In genomic region chr15:68812596-68813548, GRCh38 we compare ENCODE assay signal across 11 cellular contexts. TPM values are rescaled to one million over a fixed set of nuclear protein-coding genes. Genes with fewer than 3 reads are reported as not detected.
DNase-seq lines count a peak whose midpoint lies in the region; ATAC-seq and TF ChIP-seq lines count a peak whose summit lies in the region.
"Had no signal": no experiment of that assay in that cellular context is flagged by ENCODE, and none has a peak within 500 bp of the region (broad histone marks: within the 10 kb centered on the region; RNA-seq: fewer than 3 reads in every experiment).

No MANE protein-coding gene starts in this region.

- no peak overlapping the region for H3K18ac ChIP-seq in IMR-90 (ENCODE audit: low read depth, low read length)

- no peak overlapping the region for H3K4ac ChIP-seq in IMR-90 (ENCODE audit: low read depth, low read length)

- H3K36me3 ChIP-seq in IMR-90 (ENCODE audit: control insufficient read depth, insufficient read depth, low read length), result 0 out of 2 replicates have a peak, but pooled peaks cover 1% of the 10 kb centered on the region
- peaks cover 0 to 11% (median 0%) of the 10 kb centered on the region in 3 experiments for H3K36me3 ChIP-seq in naive thymus-derived CD4-positive, alpha-beta T cell (ENCODE audit: control insufficient read depth in 2 of 3, insufficient read depth in 3 of 3, low read length in 3 of 3)

- H3K9ac ChIP-seq in IMR-90 (ENCODE audit: low read depth, low read length), result no peak overlapping the region

- dilution Hi-C loops in IMR-90 (cut with HindIII; ENCODE audit: low sequenced_read_pairs, unreplicated experiment), result no loop called here

- H3K4me3 ChIP-seq in IMR-90 (ENCODE audit: insufficient read depth, low read depth, low read length) (no peak overlapping the region), dorsolateral prefrontal cortex (no peak overlapping the region)
- H3K4me3 ChIP-seq in naive thymus-derived CD4-positive, alpha-beta T cell (ENCODE audit: low read length), result no peak overlapping the region

- peaks cover 19% of the 10 kb centered on the region for H3K4me1 ChIP-seq in IMR-90 (ENCODE audit: control insufficient read depth, insufficient read depth, low read length)
- H3K4me1 ChIP-seq in naive thymus-derived CD4-positive, alpha-beta T cell (ENCODE audit: control insufficient read depth in 2 of 2, insufficient read depth in 2 of 2, low read length in 2 of 2), result peaks cover 35 to 50% of the 10 kb centered on the region in 2 donors

- peaks cover 67 to 91% (median 85%) of the 10 kb centered on the region in 7 donors for H3K4me1 Mint-ChIP-seq in naive thymus-derived CD4-positive, alpha-beta T cell

- H3K14ac ChIP-seq in IMR-90 (replicated peaks; ENCODE audit: low read depth, low read length), result no peak overlapping the region

- H3K9me3 ChIP-seq in IMR-90 (ENCODE audit: control insufficient read depth, insufficient read depth, low read length), result no peaks in the 10 kb centered on the region
- H3K9me3 ChIP-seq in naive thymus-derived CD4-positive, alpha-beta T cell (ENCODE audit: control insufficient read depth in 2 of 3, low read length in 3 of 3), result no peaks in the 10 kb centered on the region

- peak overlapping the region; percentile 12 for H3K4me2 ChIP-seq in IMR-90 (ENCODE audit: low read depth, low read length)

- H4K20me1 ChIP-seq in IMR-90 (ENCODE audit: insufficient read depth, low read length), result peaks cover 83% of the 10 kb centered on the region

- H3K23ac ChIP-seq in IMR-90 (ENCODE audit: low read depth, low read length), result no peak overlapping the region

- TF ChIP-seq POLR2A in IMR-90 (IDR thresholded peaks at IDR 0.05; ENCODE audit: low read depth, low read length), result no peak

- peaks cover 39% of the 10 kb centered on the region for H3K9me1 ChIP-seq in IMR-90 (ENCODE audit: insufficient read depth, low read length)

- no peak overlapping the region for H2AK9ac ChIP-seq in IMR-90 (replicated peaks; ENCODE audit: low read depth, low read length, poor library complexity)

- H3K79me1 ChIP-seq in IMR-90 (ENCODE audit: low read depth in 1 of 2, low read length in 2 of 2), result peaks cover 59 to 87% of the 10 kb centered on the region in 2 experiments

- DNase-seq in AG08395 (ENCODE audit: low spot score) (peak; percentile 55), IMR-90 (no peak), dorsolateral prefrontal cortex (no peak), GOT3 (lab: John Stamatoyannopoulos, UW) (no peak), kidney tubule cell (ENCODE audit: low spot score) (no peak), NCI-H1092 treated with DMSO at 0.1 percent for 48 hours (lab: John Stamatoyannopoulos, UW) (no peak)
- DNase-seq in naive thymus-derived CD4-positive, alpha-beta T cell, result no peak
- DNase-seq: activated CD4-positive, alpha-beta T cell treated with anti-CD3 and anti-CD28 coated beads, Interleukin-2, amount 50 U/mL, for 48 hours; KG1; NK-92 treated with Interleukin-12 subunit alpha and Interleukin-12 subunit beta, amount 100 ng/mL, for 24 hours had no signal

- H4K5ac ChIP-seq in IMR-90 (ENCODE audit: low read depth, low read length), result no peak overlapping the region

- H3K27ac ChIP-seq in IMR-90 (ENCODE audit: insufficient read depth, low read length), result peak overlapping the region; percentile 23; the same call in 1 of the 2 replicates
- peak overlapping the region in 51 of 59 donors; percentile 0 to 98 (median 48) for H3K27ac ChIP-seq in dorsolateral prefrontal cortex
- H3K27ac ChIP-seq in naive thymus-derived CD4-positive, alpha-beta T cell (ENCODE audit: low read depth, low read length), result no peak overlapping the region

- no peak overlapping the region for H2BK5ac ChIP-seq in IMR-90 (ENCODE audit: low read depth, low read length, poor library complexity, severe bottlenecking)

- CTCF ChIA-PET in IMR-90 (lab: Yijun Ruan, JAX), result no interaction called here
- CTCF ChIA-PET in naive thymus-derived CD4-positive, alpha-beta T cell (lab: Charles Lee), result interaction anchor here (0.6 kb wide), 1 partner anchor 518 kb away, joined by 6 read pairs; no protein-coding TSS in a partner anchor

- H2BK15ac ChIP-seq in IMR-90 (ENCODE audit: low read depth, low read length), result no peak overlapping the region

- H4K91ac ChIP-seq in IMR-90 (ENCODE audit: insufficient read depth, low read depth, low read length), result no peak overlapping the region

- H2BK120ac ChIP-seq in IMR-90 (ENCODE audit: low read depth, low read length), result no peak overlapping the region

- peaks cover 0 to 25% (median 8%) of the 10 kb centered on the region in 5 donors for H3K36me3 Mint-ChIP-seq in naive thymus-derived CD4-positive, alpha-beta T cell

- ATAC-seq in IMR-90 (ENCODE audit: low read depth) (peak; percentile 52), HG03439 (IDR thresholded peaks at IDR 0.05; ENCODE audit: unreplicated experiment) (no peak)
- ATAC-seq in naive thymus-derived CD4-positive, alpha-beta T cell, result no peak

- TF ChIP-seq RAD21 in IMR-90 (IDR thresholded peaks at IDR 0.05; ENCODE audit: low read length), result no peak

- H4K8ac ChIP-seq in IMR-90 (ENCODE audit: low read depth in 2 of 2, low read length in 2 of 2), result no peak overlapping the region

- in situ Hi-C loops in IMR-90 (cut with MboI; ENCODE audit: low sequenced_read_pairs), result no loop called here

- peaks cover 0 to 2% (median 0%) of the 10 kb centered on the region in 11 donors for H3K9me3 Mint-ChIP-seq in naive thymus-derived CD4-positive, alpha-beta T cell

- no peak for TF ChIP-seq CTCF in IMR-90 (conservative IDR thresholded peaks at IDR 0.05; ENCODE audit: low read depth, low read length)
- TF ChIP-seq CTCF in dorsolateral prefrontal cortex (IDR thresholded peaks at IDR 0.05 in 54 of 56, conservative IDR thresholded peaks at IDR 0.05 in 2 of 56; ENCODE audit: low read depth in 1 of 56, partially characterized antibody in 56 of 56), result no peak

- H3K27me3 Mint-ChIP-seq in naive thymus-derived CD4-positive, alpha-beta T cell, result no peaks in the 10 kb centered on the region

- no peaks in the 10 kb centered on the region for H3K27me3 ChIP-seq in IMR-90 (ENCODE audit: control insufficient read depth, insufficient read depth, low read length)
- no peaks in the 10 kb centered on the region for H3K27me3 ChIP-seq in dorsolateral prefrontal cortex
- no peaks in the 10 kb centered on the region for H3K27me3 ChIP-seq in naive thymus-derived CD4-positive, alpha-beta T cell (ENCODE audit: control insufficient read depth in 2 of 2, insufficient read depth in 2 of 2, low read length in 2 of 2)

- BruUV-seq in IMR-90 (replicated peaks; lab: Mats Ljungman, UMichigan), result no TSS peak

- H2AK5ac ChIP-seq in IMR-90 (ENCODE audit: low read depth, low read length), result no peak overlapping the region

- WGBS in IMR-90 (ENCODE audit: extremely low coverage in 2 of 2, insufficient read length in 1 of 2), 2 experiments, result no CpG with 5 or more reads among the region's 4 CpGs

- H2BK20ac ChIP-seq in IMR-90 (ENCODE audit: low read depth, low read length), result no peak overlapping the region

- POLR2A ChIA-PET in IMR-90 (lab: Charles Lee; ENCODE audit: unreplicated experiment), result no interaction called here
- POLR2A ChIA-PET in naive thymus-derived CD4-positive, alpha-beta T cell (lab: Charles Lee), result interaction anchor here (0.6 to 2.4 kb wide), 4 partner anchors 8 to 596 kb away, joined by 3 to 12 read pairs (median 4); no protein-coding TSS in a partner anchor

- intact Hi-C loops in IMR-90 (cut with micrococcal nuclease), result loop anchor here (2.0 to 10.0 kb wide), 2 partner anchors 14 to 508 kb away; no protein-coding TSS in a partner anchor
- intact Hi-C loops in dorsolateral prefrontal cortex (cut with DNase I), result loop anchor here in 1 of 2 donors (2.0 kb wide), 1 partner anchor 14 kb away; no protein-coding TSS in a partner anchor
- intact Hi-C loops in naive thymus-derived CD4-positive, alpha-beta T cell (cut with micrococcal nuclease), result loop anchor here in 1 of 2 donors (10.0 kb wide), 1 partner anchor 602 kb away; the partner anchor contains the start of gene KIF23

- peak overlapping the region; percentile 5 to 77 (median 63) for H3K27ac Mint-ChIP-seq in naive thymus-derived CD4-positive, alpha-beta T cell

- no peak overlapping the region for H2AFZ ChIP-seq in IMR-90 (replicated peaks; ENCODE audit: low read length, poor library complexity)

- H3K56ac ChIP-seq in IMR-90 (ENCODE audit: extremely low read depth, insufficient read depth, low read length), result no peak overlapping the region

- H3K4me3 Mint-ChIP-seq in naive thymus-derived CD4-positive, alpha-beta T cell, result peak overlapping the region in 8 of 10 donors; percentile 23 to 61 (median 42)

TF ChIP-seq in IMR-90, 13 proteins besides CTCF, POLR2A, EP300 and RAD21:
- TF ChIP-seq BHLHE40 (IDR thresholded peaks at IDR 0.05; ENCODE audit: low read depth, low read length) (no peak), SMC3 (IDR thresholded peaks at IDR 0.05; ENCODE audit: low read depth, low read length) (no peak), MAZ (IDR thresholded peaks at IDR 0.05; ENCODE audit: borderline replicate concordance, low read depth, low read length) (no peak), MAFK (IDR thresholded peaks at IDR 0.05; ENCODE audit: low read depth, low read length) (no peak), CEBPB (IDR thresholded peaks at IDR 0.05; ENCODE audit: low read depth, low read length) (no peak), FOS (IDR thresholded peaks at IDR 0.05; ENCODE audit: low read depth, low read length) (no peak)

RNA-seq across cellular contexts. Expression of gene ANP32A, which starts 7.8 kb away (rescaled TPM):
- 50.0 and 72.8 TPM in 2 replicates for total RNA-seq in IMR-90 (2012; rRNA removed)
- polyA plus RNA-seq in IMR-90 (2012; rRNA removed), result 49.2 and 62.4 TPM in 2 replicates
- polyA plus RNA-seq in IMR-90 (2012; cell fraction: cytosol; rRNA removed), result 10.7 and 12.0 TPM in 2 replicates
- polyA plus RNA-seq in IMR-90 (2012; cell fraction: nucleus; rRNA removed; ENCODE audit: low replicate concordance), result 7.1 and 25.0 TPM in 2 replicates
- total RNA-seq in dorsolateral prefrontal cortex, result 100 to 1,000 TPM in 110 of 120 experiments, 10 to 100 TPM in 10; 83.9 to 167 (median 121) TPM
- 100 to 1,000 TPM in 4 of 5 experiments, 10 to 100 TPM in 1; 86.1 to 229 (median 136) TPM for total RNA-seq in naive thymus-derived CD4-positive, alpha-beta T cell
- 100 to 1,000 TPM in 1 of 2 donors, 10 to 100 TPM in 1; 89.6 to 111 TPM for polyA plus RNA-seq in naive thymus-derived CD4-positive, alpha-beta T cell
